Comparison of ENCODE assay signal across 37 cellular contexts in genomic region chr15:70797464-70797863, GRCh38. TPM values are rescaled to one million over a fixed set of nuclear protein-coding genes. Genes with fewer than 3 reads are reported as not detected.
"Had no signal": no experiment of that assay in that cellular context is flagged by ENCODE, and none has a peak within 500 bp of the region (broad histone marks: within the 10 kb centered on the region; RNA-seq: fewer than 3 reads in every experiment).

No MANE protein-coding gene starts in this region.

- H3K27ac ChIP-seq: adrenal gland, cardiac muscle cell, dorsolateral prefrontal cortex, WERI-Rb-1 had no signal

- H3K36me3 ChIP-seq: adrenal gland, breast epithelium, cardiac muscle cell, WERI-Rb-1 had no signal

- H3K4me1 Mint-ChIP-seq: activated B cell treated with CpG ODN at 0.5 μM for 24 hours; activated CD8-positive, alpha-beta memory T cell treated with anti-CD3 and anti-CD28 coated beads, Interleukin-2, amount 10 ng/mL, durations not matched to agents 7 days and 5 days; activated naive CD4-positive, alpha-beta T cell treated with anti-CD3 and anti-CD28 coated beads, Interleukin-2, amount 50 U/mL, for 24 hours; activated naive CD8-positive, alpha-beta T cell treated with anti-CD3 and anti-CD28 coated beads for 36 hours; activated naive CD8-positive, alpha-beta T cell treated with anti-CD3 and anti-CD28 coated beads, Interleukin-2, amount 50 U/mL, for 24 hours; central memory CD8-positive, alpha-beta T cell; T-helper 17 cell had no signal

- DNase-seq: activated B cell treated with CpG ODN at 0.5 μM for 24 hours; activated CD4-positive, alpha-beta T cell treated with anti-CD3 and anti-CD28 coated beads for 48 hours; activated CD4-positive, alpha-beta T cell treated with anti-CD3 and anti-CD28 coated beads, Interleukin-2, amount 50 U/mL, for 1 hour; activated CD4-positive, alpha-beta T cell treated with anti-CD3 and anti-CD28 coated beads, Interleukin-2, amount 50 U/mL, for 48 hours; activated CD8-positive, alpha-beta memory T cell treated with anti-CD3 and anti-CD28 coated beads, Interleukin-2, amount 10 ng/mL, durations not matched to agents 7 days and 5 days; activated CD8-positive, alpha-beta memory T cell treated with anti-CD3 and anti-CD28 coated beads, Interleukin-2, amount 50 U/mL, for 4 hours; activated CD8-positive, alpha-beta T cell treated with anti-CD3 and anti-CD28 coated beads, Interleukin-2, amount 10 ng/mL, durations not matched to agents 7 days and 5 days; activated effector memory CD4-positive, alpha-beta T cell treated with anti-CD3 and anti-CD28 coated beads, Interleukin-2, amount 50 U/mL, for 16 hours; activated naive CD4-positive, alpha-beta T cell treated with anti-CD3 and anti-CD28 coated beads for 36 hours; activated naive CD8-positive, alpha-beta T cell treated with anti-CD3 and anti-CD28 coated beads for 36 hours; activated naive CD8-positive, alpha-beta T cell treated with anti-CD3 and anti-CD28 coated beads, Interleukin-2, amount 50 U/mL, for 24 hours; activated T-cell treated with anti-CD3 and anti-CD28 coated beads, Interleukin-2, amount 50 U/mL, for 1 hour; activated T-cell treated with anti-CD3 and anti-CD28 coated beads, Interleukin-2, amount 50 U/mL, for 48 hours; adrenal gland; amygdala; aorta; dorsolateral prefrontal cortex; effector memory CD4-positive, alpha-beta T cell; endodermal cell; foreskin fibroblast; head of caudate nucleus; T-helper 1 cell; T-helper 17 cell; T1000 had no signal

- H3K36me3 Mint-ChIP-seq: activated CD8-positive, alpha-beta memory T cell treated with anti-CD3 and anti-CD28 coated beads, Interleukin-2, amount 10 ng/mL, durations not matched to agents 7 days and 5 days; activated naive CD4-positive, alpha-beta T cell treated with anti-CD3 and anti-CD28 coated beads, Interleukin-2, amount 50 U/mL, for 24 hours; activated naive CD8-positive, alpha-beta T cell treated with anti-CD3 and anti-CD28 coated beads for 36 hours; brain had no signal

- H3K27me3 ChIP-seq: adrenal gland, breast epithelium, cardiac muscle cell had no signal

- H3K27me3 Mint-ChIP-seq: activated naive CD4-positive, alpha-beta T cell treated with anti-CD3 and anti-CD28 coated beads, Interleukin-2, amount 50 U/mL, for 24 hours had no signal

- H3K9me3 Mint-ChIP-seq: activated B cell treated with CpG ODN at 0.5 μM for 24 hours; activated naive CD4-positive, alpha-beta T cell treated with anti-CD3 and anti-CD28 coated beads for 36 hours; activated naive CD4-positive, alpha-beta T cell treated with anti-CD3 and anti-CD28 coated beads, Interleukin-2, amount 50 U/mL, for 24 hours; activated naive CD8-positive, alpha-beta T cell treated with anti-CD3 and anti-CD28 coated beads for 36 hours; activated naive CD8-positive, alpha-beta T cell treated with anti-CD3 and anti-CD28 coated beads, Interleukin-2, amount 50 U/mL, for 24 hours; activated T-helper 1 cell treated with anti-CD3 and anti-CD28 coated beads, Interleukin-12 subunit alpha, Interleukin-12 subunit beta, Interleukin-2, Interleukin-4 antibody, amounts not matched to agents 30 ng/mL and 10 ng/mL and 1 ng/mL, durations not matched to agents 14 hours and 24 hours and 36 hours; activated T-helper 2 cell treated with anti-CD3 and anti-CD28 coated beads, Interferon-gamma antibody, Interleukin-2, Interleukin-4, amounts not matched to agents 10 μg/mL and 5 μg/mL and 100 μg/mL, durations not matched to agents 14 hours and 24 hours and 36 hours; brain; central memory CD8-positive, alpha-beta T cell; dendritic cell treated with granulocyte-macrophage colony-stimulating factor and Interleukin-4, amounts not matched to agents 40 ng/mL and 50 ng/mL, for 4 days; endodermal cell; T-helper 2 cell treated with Interferon-gamma antibody and Interleukin-4, amounts not matched to agents 5 μg/mL and 100 μg/mL, for 36 hours had no signal

- H3K4me3 Mint-ChIP-seq: activated B cell treated with CpG ODN at 0.5 μM for 24 hours; activated CD8-positive, alpha-beta memory T cell treated with anti-CD3 and anti-CD28 coated beads, Interleukin-2, amount 10 ng/mL, durations not matched to agents 7 days and 5 days; activated CD8-positive, alpha-beta T cell treated with anti-CD3 and anti-CD28 coated beads, Interleukin-2, amount 10 ng/mL, durations not matched to agents 7 days and 5 days; activated naive CD4-positive, alpha-beta T cell treated with anti-CD3 and anti-CD28 coated beads for 36 hours; activated naive CD4-positive, alpha-beta T cell treated with anti-CD3 and anti-CD28 coated beads, Interleukin-2, amount 50 U/mL, for 24 hours; activated naive CD8-positive, alpha-beta T cell treated with anti-CD3 and anti-CD28 coated beads for 36 hours; activated naive CD8-positive, alpha-beta T cell treated with anti-CD3 and anti-CD28 coated beads, Interleukin-2, amount 50 U/mL, for 24 hours; activated T-helper 1 cell treated with anti-CD3 and anti-CD28 coated beads, Interleukin-12 subunit alpha, Interleukin-12 subunit beta, Interleukin-2, Interleukin-4 antibody, amounts not matched to agents 30 ng/mL and 10 ng/mL and 1 ng/mL, durations not matched to agents 14 hours and 24 hours and 36 hours; brain; central memory CD8-positive, alpha-beta T cell; dendritic cell treated with granulocyte-macrophage colony-stimulating factor and Interleukin-4, amounts not matched to agents 40 ng/mL and 50 ng/mL, for 4 days; endodermal cell; T-helper 17 cell; T-helper 2 cell treated with Interferon-gamma antibody and Interleukin-4, amounts not matched to agents 5 μg/mL and 100 μg/mL, for 36 hours had no signal

- H3K27ac Mint-ChIP-seq: activated B cell treated with CpG ODN at 0.5 μM for 24 hours; activated CD8-positive, alpha-beta memory T cell treated with anti-CD3 and anti-CD28 coated beads, Interleukin-2, amount 10 ng/mL, durations not matched to agents 7 days and 5 days; activated CD8-positive, alpha-beta T cell treated with anti-CD3 and anti-CD28 coated beads, Interleukin-2, amount 10 ng/mL, durations not matched to agents 7 days and 5 days; activated naive CD4-positive, alpha-beta T cell treated with anti-CD3 and anti-CD28 coated beads for 36 hours; activated naive CD4-positive, alpha-beta T cell treated with anti-CD3 and anti-CD28 coated beads, Interleukin-2, amount 50 U/mL, for 24 hours; activated naive CD8-positive, alpha-beta T cell treated with anti-CD3 and anti-CD28 coated beads for 36 hours; activated naive CD8-positive, alpha-beta T cell treated with anti-CD3 and anti-CD28 coated beads, Interleukin-2, amount 50 U/mL, for 24 hours; activated T-helper 1 cell treated with anti-CD3 and anti-CD28 coated beads, Interleukin-12 subunit alpha, Interleukin-12 subunit beta, Interleukin-2, Interleukin-4 antibody, amounts not matched to agents 30 ng/mL and 10 ng/mL and 1 ng/mL, durations not matched to agents 14 hours and 24 hours and 36 hours; activated T-helper 2 cell treated with anti-CD3 and anti-CD28 coated beads, Interferon-gamma antibody, Interleukin-2, Interleukin-4, amounts not matched to agents 10 μg/mL and 5 μg/mL and 100 μg/mL, durations not matched to agents 14 hours and 24 hours and 36 hours; brain; dendritic cell treated with granulocyte-macrophage colony-stimulating factor and Interleukin-4, amounts not matched to agents 40 ng/mL and 50 ng/mL, for 4 days; endodermal cell; T-helper 17 cell; T-helper 2 cell treated with Interferon-gamma antibody and Interleukin-4, amounts not matched to agents 5 μg/mL and 100 μg/mL, for 36 hours had no signal

- H3K4me3 ChIP-seq: adrenal gland, breast epithelium, cardiac muscle cell, coronary artery, dorsolateral prefrontal cortex had no signal

- H3K4me1 ChIP-seq: adrenal gland had no signal

- ATAC-seq: activated CD4-positive, CD25-positive, alpha-beta regulatory T cell treated with anti-CD3 and anti-CD28 coated beads, Interleukin-2, amount 50 U/mL, for 24 hours; activated CD8-positive, alpha-beta memory T cell treated with anti-CD3 and anti-CD28 coated beads, Interleukin-2, amount 10 ng/mL, durations not matched to agents 7 days and 5 days; activated CD8-positive, alpha-beta T cell treated with anti-CD3 and anti-CD28 coated beads, Interleukin-2, amount 10 ng/mL, durations not matched to agents 7 days and 5 days; activated naive CD8-positive, alpha-beta T cell treated with anti-CD3 and anti-CD28 coated beads, Interleukin-2, amount 50 U/mL, for 24 hours; esophagus mucosa; T-helper 17 cell had no signal

- H3K9me3 ChIP-seq: adrenal gland, breast epithelium had no signal

RNA-seq across cellular contexts. Expression of gene LARP6, which starts 56.5 kb away (rescaled TPM):
- total RNA-seq: activated B cell treated with CpG ODN at 0.5 μM for 24 hours; activated CD8-positive, alpha-beta memory T cell treated with anti-CD3 and anti-CD28 coated beads, Interleukin-2, amount 10 ng/mL, durations not matched to agents 7 days and 5 days; activated CD8-positive, alpha-beta T cell treated with anti-CD3 and anti-CD28 coated beads, Interleukin-2, amount 10 ng/mL, durations not matched to agents 7 days and 5 days; activated naive CD4-positive, alpha-beta T cell treated with anti-CD3 and anti-CD28 coated beads for 36 hours; activated T-helper 1 cell treated with anti-CD3 and anti-CD28 coated beads, Interleukin-12 subunit alpha, Interleukin-12 subunit beta, Interleukin-2, Interleukin-4 antibody, amounts not matched to agents 30 ng/mL and 10 ng/mL and 1 ng/mL, durations not matched to agents 14 hours and 24 hours and 36 hours; activated T-helper 2 cell treated with anti-CD3 and anti-CD28 coated beads, Interferon-gamma antibody, Interleukin-2, Interleukin-4, amounts not matched to agents 10 μg/mL and 5 μg/mL and 100 μg/mL, durations not matched to agents 14 hours and 24 hours and 36 hours had no signal
